ENCODE assay signal across 18 cellular contexts in the genomic region with DNA sequence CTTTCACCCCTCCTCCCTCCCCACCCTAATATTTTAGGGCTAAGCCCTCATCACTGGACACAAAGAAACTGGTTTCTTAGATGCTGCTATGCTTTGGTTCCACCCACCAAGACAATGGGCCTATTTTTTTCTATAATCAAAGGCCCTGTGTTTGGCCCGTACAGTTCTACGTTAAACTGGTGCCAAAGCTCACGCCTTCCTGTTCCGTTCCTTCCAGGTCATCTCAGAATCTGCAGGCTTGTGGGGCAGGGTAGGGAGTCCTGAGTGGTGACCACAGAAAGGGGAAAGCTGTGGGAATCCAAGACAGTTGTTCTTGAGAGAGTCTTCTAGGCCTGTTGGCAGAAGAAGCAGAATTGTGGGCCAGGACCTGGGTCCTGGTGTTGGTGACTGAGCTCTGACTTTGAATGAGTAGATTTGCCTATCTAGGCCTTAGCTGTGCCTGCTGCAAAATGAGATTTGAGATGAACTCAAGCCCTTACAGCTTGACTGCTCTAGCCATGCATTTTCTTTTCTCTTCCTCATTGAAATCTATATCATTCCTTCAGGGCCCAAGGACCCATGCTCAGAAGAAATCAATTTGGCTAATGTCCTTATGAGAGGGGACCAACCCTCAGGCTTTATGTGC. TPM values are rescaled to one million over a fixed set of nuclear protein-coding genes. Genes with fewer than 3 reads are reported as not detected.
DNase-seq lines count a peak whose midpoint lies in the region; ATAC-seq and TF ChIP-seq lines count a peak whose summit lies in the region.
"Had no signal": no experiment of that assay in that cellular context is flagged by ENCODE, and none has a peak within 500 bp of the region (broad histone marks: within the 10 kb centered on the region; RNA-seq: fewer than 3 reads in every experiment).

No MANE protein-coding gene starts in this region.

- intact Hi-C loops in activated B cell treated with CpG ODN at 0.5 μM for 24 hours (cut with micrococcal nuclease): no loop called here
- intact Hi-C loops in head of caudate nucleus (cut with DNase I): no loop called here
- intact Hi-C loops in sciatic nerve (cut with DNase I): no loop called here
- intact Hi-C loops in Caco-2 (cut with micrococcal nuclease; ENCODE audit: unreplicated experiment): no loop called here

- DNase-seq in HT-29 (ENCODE audit: low spot score) (peak; percentile 94), activated B cell treated with CpG ODN at 0.5 μM for 24 hours (no peak), head of caudate nucleus (peak in 41 of 42 donors; percentile 13 to 91 (median 72)), sciatic nerve (ENCODE audit: low spot score) (no peak), retina (no peak), Caco-2 (no peak)
- DNase-seq: activated CD4-positive, CD25-positive, alpha-beta regulatory T cell treated with anti-CD3 and anti-CD28 coated beads, Interleukin-2, amount 50 U/mL, for 72 hours; activated CD8-positive, alpha-beta memory T cell treated with anti-CD3 and anti-CD28 coated beads, Interleukin-2, amount 10 ng/mL, durations not matched to agents 7 days and 5 days; activated gamma-delta T cell treated with Interleukin-2 at 50 U/mL for 16 hours; effector CD4-positive, alpha-beta T cell; HCEC 1CT; naive thymus-derived CD8-positive, alpha-beta T cell; NCI-H226 had no signal

- CTCF ChIA-PET in activated B cell treated with CpG ODN at 0.5 μM for 24 hours (lab: Charles Lee): interaction anchor here (1.3 to 2.4 kb wide), 4 partner anchors 9 to 67 kb away, joined by 5 to 13 read pairs (median 6); partner anchors contain the start of gene CEACAM1
- CTCF ChIA-PET in Caco-2 (lab: Charles Lee): interaction anchor here (1.3 kb wide), 1 partner anchor 68 kb away, joined by 3 read pairs; no protein-coding TSS in a partner anchor

- no peak overlapping the region for H3K4me3 ChIP-seq in Caco-2 (ENCODE audit: low read depth, low read length)

- no peaks in the 10 kb centered on the region for H3K27me3 Mint-ChIP-seq in activated B cell treated with CpG ODN at 0.5 μM for 24 hours
- no peaks in the 10 kb centered on the region for H3K27me3 Mint-ChIP-seq in Caco-2 (ENCODE audit: insufficient read depth, unreplicated experiment)
- H3K27me3 Mint-ChIP-seq: activated CD8-positive, alpha-beta memory T cell treated with anti-CD3 and anti-CD28 coated beads, Interleukin-2, amount 10 ng/mL, durations not matched to agents 7 days and 5 days had no signal

- H3K27ac Mint-ChIP-seq in activated B cell treated with CpG ODN at 0.5 μM for 24 hours (peak overlapping the region; percentile 50), Caco-2 (ENCODE audit: unreplicated experiment) (no peak overlapping the region)
- H3K27ac Mint-ChIP-seq: activated CD8-positive, alpha-beta memory T cell treated with anti-CD3 and anti-CD28 coated beads, Interleukin-2, amount 10 ng/mL, durations not matched to agents 7 days and 5 days; T-helper 2 cell treated with Interferon-gamma antibody and Interleukin-4, amounts not matched to agents 5 μg/mL and 100 μg/mL, for 36 hours had no signal

- no peaks in the 10 kb centered on the region for H3K27me3 ChIP-seq in Caco-2 (replicated peaks; ENCODE audit: control insufficient read depth, insufficient read depth, low read length)

- H3K36me3 Mint-ChIP-seq in activated B cell treated with CpG ODN at 0.5 μM for 24 hours (ENCODE audit: low read depth): no peaks in the 10 kb centered on the region
- H3K36me3 Mint-ChIP-seq in Caco-2 (ENCODE audit: insufficient read depth, unreplicated experiment): no peaks in the 10 kb centered on the region
- H3K36me3 Mint-ChIP-seq: naive thymus-derived CD8-positive, alpha-beta T cell had no signal

- H3K4me3 Mint-ChIP-seq in activated B cell treated with CpG ODN at 0.5 μM for 24 hours: no peak overlapping the region
- no peak overlapping the region for H3K4me3 Mint-ChIP-seq in Caco-2 (ENCODE audit: unreplicated experiment)
- H3K4me3 Mint-ChIP-seq: activated CD8-positive, alpha-beta memory T cell treated with anti-CD3 and anti-CD28 coated beads, Interleukin-2, amount 10 ng/mL, durations not matched to agents 7 days and 5 days; naive thymus-derived CD8-positive, alpha-beta T cell; T-helper 2 cell treated with Interferon-gamma antibody and Interleukin-4, amounts not matched to agents 5 μg/mL and 100 μg/mL, for 36 hours had no signal

- no peak for TF ChIP-seq CTCF in activated B cell treated with CpG ODN at 0.5 μM for 24 hours (IDR thresholded peaks at IDR 0.05)
- no peak for TF ChIP-seq CTCF in Caco-2 (IDR thresholded peaks at IDR 0.05; ENCODE audit: insufficient read depth in 1 of 2, low read depth in 1 of 2, low read length in 1 of 2, severe bottlenecking in 1 of 2, unreplicated experiment in 1 of 2)

- H3K4me1 ChIP-seq in Caco-2: no peaks in the 10 kb centered on the region

- no peaks in the 10 kb centered on the region for H3K36me3 ChIP-seq in Caco-2 (ENCODE audit: control insufficient read depth, insufficient read depth, low read length)

- no peaks in the 10 kb centered on the region for H3K9me3 ChIP-seq in Caco-2

- POLR2A ChIA-PET in activated B cell treated with CpG ODN at 0.5 μM for 24 hours (lab: Charles Lee) (no interaction called here), Caco-2 (lab: Charles Lee) (interaction anchor here (0.8 kb wide), 1 partner anchor 46 kb away, joined by 4 read pairs; no protein-coding TSS in a partner anchor)

- H3K9me3 Mint-ChIP-seq in activated B cell treated with CpG ODN at 0.5 μM for 24 hours (no peaks in the 10 kb centered on the region), Caco-2 (ENCODE audit: unreplicated experiment) (no peaks in the 10 kb centered on the region)
- H3K9me3 Mint-ChIP-seq: naive thymus-derived CD8-positive, alpha-beta T cell; T-helper 2 cell treated with Interferon-gamma antibody and Interleukin-4, amounts not matched to agents 5 μg/mL and 100 μg/mL, for 36 hours had no signal

- no TSS peak for BruUV-seq in Caco-2 (replicated peaks; lab: Mats Ljungman, UMichigan)

- H3K4me1 Mint-ChIP-seq in activated B cell treated with CpG ODN at 0.5 μM for 24 hours: peaks cover 47% of the 10 kb centered on the region
- peaks cover 13% of the 10 kb centered on the region for H3K4me1 Mint-ChIP-seq in Caco-2 (ENCODE audit: low read depth, unreplicated experiment)

- ATAC-seq in activated B cell treated with CpG ODN at 0.5 μM for 24 hours (ENCODE audit: low read depth) (no peak), sciatic nerve (peak; percentile 93), GM18870 (IDR thresholded peaks at IDR 0.05; ENCODE audit: unreplicated experiment) (no peak)
- ATAC-seq: activated CD8-positive, alpha-beta memory T cell treated with anti-CD3 and anti-CD28 coated beads, Interleukin-2, amount 10 ng/mL, durations not matched to agents 7 days and 5 days; naive thymus-derived CD8-positive, alpha-beta T cell had no signal

RNA-seq across cellular contexts. Expression of gene CXCL17, which starts 19.1 kb away (rescaled TPM):
- total RNA-seq in HT-29 (2014; rRNA removed; shearing (Covaris generic)): 0.61 TPM in 1 of 2 replicates, not detected in the other
- total RNA-seq in activated B cell treated with CpG ODN at 0.5 μM for 24 hours: not detected in 2 replicates
- 0.31 TPM for total RNA-seq in sciatic nerve
- 1.1 and 1.3 TPM in 2 replicates for total RNA-seq in Caco-2 (2022)
- total RNA-seq: activated CD8-positive, alpha-beta memory T cell treated with anti-CD3 and anti-CD28 coated beads, Interleukin-2, amount 10 ng/mL, durations not matched to agents 7 days and 5 days; HT1080; naive thymus-derived CD8-positive, alpha-beta T cell; renal cortical epithelial cell; subcutaneous adipose tissue had no signal

RNA-seq across cellular contexts. Expression of gene LIPE, which starts 34.6 kb away (rescaled TPM):
- total RNA-seq in HT-29 (2014; rRNA removed; shearing (Covaris generic)): 88.7 and 91.3 TPM in 2 replicates
- total RNA-seq in activated B cell treated with CpG ODN at 0.5 μM for 24 hours (37.2 and 37.3 TPM in 2 replicates), sciatic nerve (34.0 TPM), Caco-2 (2022) (20.0 and 21.7 TPM in 2 replicates)
- total RNA-seq: HT1080 had no signal

Comparison
In these comparisons a context has a peak if more than half of its experiments do, and no peak if none do; other contexts are left out.
1. DNase-seq: peak in HT-29 (single experiment) and head of caudate nucleus (41 of 42); none in activated B cell treated with CpG ODN at 0.5 μM for 24 hours (single experiment), sciatic nerve (single experiment), retina (single experiment) and Caco-2 (0 of 2).